8 cellular contexts compared by ENCODE assay signal in the genomic region with DNA sequence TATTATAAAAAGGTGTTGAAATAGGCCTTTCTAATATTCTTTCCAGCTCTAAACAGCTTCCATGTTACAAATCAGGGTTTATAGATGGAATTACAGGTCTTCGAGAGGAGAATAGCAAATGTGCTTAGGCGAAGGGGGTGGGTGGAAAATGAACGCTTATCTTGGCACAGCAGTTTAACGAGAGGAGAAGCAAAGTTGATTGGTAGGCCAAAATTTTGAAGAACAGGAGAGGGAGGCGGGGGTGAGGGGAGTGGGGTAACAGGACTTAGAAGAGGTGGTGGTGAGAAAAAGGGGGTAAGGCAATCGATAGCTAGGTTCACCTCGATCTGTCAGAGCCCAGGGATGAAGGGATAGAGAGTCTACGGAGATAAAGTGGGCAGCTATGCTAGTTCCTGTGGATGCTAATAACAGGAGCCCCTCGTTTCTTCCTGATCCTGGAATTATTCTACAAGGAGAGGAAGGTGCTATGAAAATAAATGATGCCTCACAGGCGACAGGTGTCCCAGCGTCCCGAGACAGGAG. TPM values are rescaled to one million over a fixed set of nuclear protein-coding genes. Genes with fewer than 3 reads are reported as not detected.
DNase-seq lines count a peak whose midpoint lies in the region; ATAC-seq lines count a peak whose summit lies in the region.

No MANE protein-coding gene starts in this region.

- no peak overlapping the region for H2BK5ac ChIP-seq in mesendoderm (ENCODE audit: low read length)

- peaks cover 13% of the 10 kb centered on the region; the same call in 1 of the 2 replicates for H4K20me1 ChIP-seq in BLaER1
- H4K20me1 ChIP-seq in GM23248 (ENCODE audit: insufficient read depth) = no peaks in the 10 kb centered on the region

- no peak overlapping the region for H4K5ac ChIP-seq in mesendoderm (ENCODE audit: low read length)

- H3K9me3 ChIP-seq in BLaER1 (no peaks in the 10 kb centered on the region), GM23248 (ENCODE audit: low read depth) (no peaks in the 10 kb centered on the region), aorta (ENCODE audit: control insufficient read depth, low read length) (no peaks in the 10 kb centered on the region)

- H3K9ac ChIP-seq in BLaER1 (peak overlapping the region; percentile 95), GM23248 (peak overlapping the region; percentile 97), mesendoderm (ENCODE audit: low read length) (peak overlapping the region; percentile 81)

- intact Hi-C loops in aorta (cut with DNase I) = no loop called here

- H3K9me2 ChIP-seq in GM23248 (ENCODE audit: insufficient read depth) = no peaks in the 10 kb centered on the region

- H3K4me1 ChIP-seq in BLaER1 (peaks cover 32% of the 10 kb centered on the region), GM23248 (ENCODE audit: insufficient read depth) (peaks cover 33% of the 10 kb centered on the region), mesendoderm (ENCODE audit: control insufficient read depth, low read depth, low read length) (peaks cover 2% of the 10 kb centered on the region), aorta (ENCODE audit: control insufficient read depth in 1 of 2, insufficient read depth in 2 of 2, low read length in 2 of 2) (peaks cover 0 to 2% of the 10 kb centered on the region in 2 donors)

- H2BK15ac ChIP-seq in mesendoderm (replicated peaks; ENCODE audit: low read depth) = no peak overlapping the region

- no peak overlapping the region for H3K23ac ChIP-seq in mesendoderm (ENCODE audit: low read length)

- H3K36me3 ChIP-seq in BLaER1 (peaks cover 37% of the 10 kb centered on the region), GM23248 (ENCODE audit: low read depth) (peaks cover 17% of the 10 kb centered on the region), mesendoderm (ENCODE audit: control insufficient read depth, insufficient read depth, low read length) (no peaks in the 10 kb centered on the region), aorta (ENCODE audit: control insufficient read depth in 1 of 2, insufficient read depth in 2 of 2, low read length in 1 of 2) (peaks cover 0 to 2% of the 10 kb centered on the region in 2 donors)

- peak overlapping the region; percentile 79 for H3K4me3 ChIP-seq in BLaER1
- peak overlapping the region; percentile 100 for H3K4me3 ChIP-seq in GM23248
- H3K4me3 ChIP-seq in mesendoderm (ENCODE audit: low read length) = peak overlapping the region; percentile 81
- H3K4me3 ChIP-seq in aorta (ENCODE audit: low read length in 2 of 2) = peak overlapping the region; percentile 69 to 94

- H3K4ac ChIP-seq in mesendoderm (ENCODE audit: low read depth, low read length) = peak overlapping the region; percentile 90

- H3K18ac ChIP-seq in mesendoderm (ENCODE audit: low read length) = peak overlapping the region; percentile 62

- H3K27me3 ChIP-seq in BLaER1 = no peaks in the 10 kb centered on the region
- no peaks in the 10 kb centered on the region for H3K27me3 ChIP-seq in GM23248 (replicated peaks; ENCODE audit: insufficient read depth)
- H3K27me3 ChIP-seq in mesendoderm (ENCODE audit: insufficient read depth, low read length, poor library complexity) = no peaks in the 10 kb centered on the region
- H3K27me3 ChIP-seq in aorta (ENCODE audit: control insufficient read depth in 1 of 2, insufficient read depth in 2 of 2, low read length in 1 of 2) = no peaks in the 10 kb centered on the region

- peak; percentile 7 for ATAC-seq in aorta (ENCODE audit: low FRiP score)

- peaks cover 3% of the 10 kb centered on the region for H3K79me1 ChIP-seq in mesendoderm (ENCODE audit: low read length)

- WGBS in GM23248 (ENCODE audit: low coverage in 1 of 2, low lambda C conversion rate in 2 of 2, missing lambda C conversion rate in 2 of 2), 2 experiments = 0 to 3% methylated on average over 11 to 12 of the region's 12 CpGs
- no CpG with 5 or more reads among the region's 12 CpGs for WGBS in mesendoderm (ENCODE audit: extremely low coverage, insufficient coverage, low lambda C conversion rate)
- WGBS in aorta, 2 donors = 1% methylated on average over 12 of the region's 12 CpGs

- H3K56ac ChIP-seq in mesendoderm (ENCODE audit: low read length) = peak overlapping the region; percentile 89

- H2BK120ac ChIP-seq in mesendoderm (ENCODE audit: low read depth, low read length) = no peak overlapping the region

- in situ Hi-C loops in GM23248 (cut with MboI) = no loop called here

- H3K4me2 ChIP-seq in BLaER1 (peak overlapping the region; percentile 85), GM23248 (ENCODE audit: unreplicated experiment) (peak overlapping the region; percentile 100), mesendoderm (ENCODE audit: low read length) (peak overlapping the region; percentile 76)

- H3K27ac ChIP-seq in BLaER1 (peak overlapping the region; percentile 90), GM23248 (peak overlapping the region; percentile 80), cingulate gyrus (ENCODE audit: low read depth, low read length) (peak overlapping the region; percentile 89), mesendoderm (ENCODE audit: low read depth, low read length) (no peak overlapping the region), aorta (ENCODE audit: low read depth in 1 of 2, low read length in 2 of 2) (peak overlapping the region; percentile 78 to 85)

- DNase-seq in GM23248 (peak; percentile 48), RKO (ENCODE audit: low spot score) (peak; percentile 47), mesendoderm (peak; percentile 2), aorta (no peak), DMS53 (lab: John Stamatoyannopoulos, UW) (no peak), NCI-H187 (lab: John Stamatoyannopoulos, UW) (no peak)

- H3K79me2 ChIP-seq in GM23248 (ENCODE audit: insufficient read depth) = peaks cover 68% of the 10 kb centered on the region
- H3K79me2 ChIP-seq in mesendoderm (ENCODE audit: control insufficient read depth, insufficient read depth, low read length) = peaks cover 16% of the 10 kb centered on the region

- H4K8ac ChIP-seq in mesendoderm (ENCODE audit: low read depth, low read length) = no peak overlapping the region

- H2AK5ac ChIP-seq in mesendoderm (ENCODE audit: low read length) = no peak overlapping the region

- no peaks in the 10 kb centered on the region for H3F3A ChIP-seq in GM23248 (ENCODE audit: insufficient read depth)

- peak overlapping the region; percentile 93 for H2AFZ ChIP-seq in GM23248

RNA-seq across cellular contexts. Expression of gene ANKRA2, which starts 0.7 kb away (rescaled TPM):
- 23.6 and 54.3 TPM in 2 replicates for total RNA-seq in GM23248 (2014; rRNA removed; shearing (Covaris generic))
- polyA plus RNA-seq in GM23248 (2016; fragmentation: Nextera tagmentation; extraction: Ambion mirVana) (30.2 and 32.5 TPM in 2 replicates), aorta (10 to 100 TPM; 21.8 to 29.9 TPM)
- polyA plus RNA-seq in mesendoderm (2013, experiment 1 of 2) = 6.5 TPM
- polyA plus RNA-seq in mesendoderm (2013, experiment 2 of 2) = 6.6 TPM
- 10 to 100 TPM; 19.5 to 26.4 TPM for total RNA-seq in aorta

RNA-seq across cellular contexts. Expression of gene UTP15, which starts 0.8 kb away (rescaled TPM):
- total RNA-seq in GM23248 (2014; rRNA removed; shearing (Covaris generic)) = 12.6 and 26.2 TPM in 2 replicates
- polyA plus RNA-seq in GM23248 (2016; fragmentation: Nextera tagmentation; extraction: Ambion mirVana) (13.0 and 13.9 TPM in 2 replicates), aorta (1 to 10 TPM; 5.0 to 8.5 TPM)
- polyA plus RNA-seq in mesendoderm (2013, experiment 1 of 2) = 25.0 TPM
- polyA plus RNA-seq in mesendoderm (2013, experiment 2 of 2) = 22.6 TPM
- 10 to 100 TPM; 12.4 to 17.0 TPM for total RNA-seq in aorta

Comparison
In these comparisons a context has a peak if more than half of its experiments do, and no peak if none do; other contexts are left out.
1. DNase-seq: peak in GM23248 (single experiment), RKO (single experiment) and mesendoderm (single experiment); none in aorta (0 of 2), DMS53 (single experiment) and NCI-H187 (0 of 2).
2. Peak in every context shown above with its lines, with median percentiles within 50 percentile points of each other: H3K4me2 ChIP-seq, H3K4me3 ChIP-seq and H3K9ac ChIP-seq.